In the genomic region with DNA sequence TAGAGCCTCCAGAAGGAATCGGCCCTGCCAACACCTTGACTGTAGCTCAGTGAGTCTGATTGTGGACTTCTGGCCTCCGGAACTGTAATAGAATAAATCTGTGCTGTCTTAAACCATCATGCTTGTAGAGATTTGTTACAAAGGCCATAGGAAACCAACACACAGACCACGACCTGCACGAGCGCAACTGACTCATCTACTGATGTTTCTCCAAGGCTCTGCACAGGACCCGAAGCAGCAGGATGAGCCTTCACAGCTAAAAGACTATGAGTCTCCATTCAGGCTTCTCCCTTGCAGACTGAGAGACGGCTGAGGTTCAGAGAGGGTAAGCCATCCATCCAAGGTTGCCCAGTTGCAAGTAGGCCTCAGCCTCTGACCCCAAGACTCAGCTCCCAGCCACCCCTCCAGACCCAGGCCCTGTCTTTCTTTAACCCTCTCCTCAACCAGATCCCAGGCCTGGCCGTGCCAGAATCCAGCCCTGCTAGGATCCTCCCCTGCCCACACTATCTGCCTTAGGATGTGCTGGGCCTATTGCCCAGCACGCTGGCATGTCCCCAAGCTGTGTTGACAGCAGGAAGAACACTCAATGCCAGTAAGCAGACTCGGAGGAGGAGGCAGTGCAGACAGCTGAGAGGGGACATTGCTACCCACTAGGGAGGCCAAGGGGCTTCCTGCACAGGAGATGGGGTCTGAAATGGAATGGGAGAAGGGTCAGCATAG, we compare ENCODE assay signal across 1 cellular context.
TF ChIP-seq lines count a peak whose summit lies in the region.

No MANE protein-coding gene starts in this region.

TF ChIP-seq in HepG2, 621 proteins besides CTCF, POLR2A, EP300 and RAD21 (continued from another document):
- TF ChIP-seq HNRNPLL (IDR thresholded peaks at IDR 0.05; ENCODE audit: low read depth, low read length, poor library complexity, severe bottlenecking): no peak
- no peak for TF ChIP-seq PRMT3 (CRISPR knock-in tag; IDR thresholded peaks at IDR 0.05; ENCODE audit: borderline replicate concordance, low read depth)
- no peak for TF ChIP-seq NFYB (CRISPR knock-in tag; IDR thresholded peaks at IDR 0.05)
